9 cellular contexts compared by ENCODE assay signal in the genomic region with DNA sequence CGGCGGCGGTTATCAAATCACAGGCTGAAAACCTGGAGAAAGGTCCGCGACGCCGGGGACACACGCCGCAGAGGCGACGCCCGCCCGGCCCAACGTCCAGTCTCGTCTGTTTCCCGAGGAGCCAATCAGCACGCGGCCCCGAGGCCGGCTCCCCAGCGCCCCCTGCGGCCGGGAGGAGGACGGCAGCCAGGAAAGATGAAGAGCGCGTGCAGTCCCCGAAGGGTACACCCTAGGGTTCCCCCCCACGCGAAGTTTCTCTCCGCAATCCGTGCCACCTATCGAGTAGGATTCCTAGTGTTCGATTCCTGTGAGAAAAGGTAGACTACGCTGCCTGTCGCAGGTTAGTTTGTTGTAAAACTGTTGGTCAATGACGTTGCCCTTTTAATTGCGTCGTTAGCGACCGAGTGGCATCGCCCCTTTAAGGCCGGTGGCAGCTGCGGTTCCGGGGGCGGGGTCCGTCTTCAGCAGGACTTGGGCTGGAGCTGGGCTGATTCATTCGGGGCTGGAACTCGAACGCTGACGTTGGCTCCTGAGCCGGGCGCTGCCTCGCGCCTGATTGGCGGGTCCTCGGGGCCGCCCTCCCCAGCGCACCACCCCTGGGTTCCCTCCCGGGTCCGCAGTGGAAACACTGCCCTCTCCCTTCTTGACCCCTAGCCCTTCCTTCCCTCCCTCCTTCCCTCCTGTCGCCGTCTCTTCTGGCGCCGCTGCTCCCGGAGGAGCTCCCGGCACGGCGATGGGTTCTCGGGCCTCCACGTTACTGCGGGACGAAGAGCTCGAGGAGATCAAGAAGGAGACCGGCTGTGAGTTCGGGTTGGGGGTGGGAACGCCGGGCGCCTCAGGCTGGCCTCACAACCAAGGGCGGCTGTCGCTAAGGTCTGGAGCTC. TPM values are rescaled to one million over a fixed set of nuclear protein-coding genes. Genes with fewer than 3 reads are reported as not detected.
DNase-seq lines count a peak whose midpoint lies in the region; ATAC-seq, FAIRE-seq and TF ChIP-seq lines count a peak whose summit lies in the region.
"Had no signal": no experiment of that assay in that cellular context is flagged by ENCODE, and none has a peak within 500 bp of the region (broad histone marks: within the 10 kb centered on the region; RNA-seq: fewer than 3 reads in every experiment).

A gene (plus strand): TSS at position 619 of the 884 bp plus-strand sequence. CDS start 115 bp downstream, at position 734.
A gene with protein sequence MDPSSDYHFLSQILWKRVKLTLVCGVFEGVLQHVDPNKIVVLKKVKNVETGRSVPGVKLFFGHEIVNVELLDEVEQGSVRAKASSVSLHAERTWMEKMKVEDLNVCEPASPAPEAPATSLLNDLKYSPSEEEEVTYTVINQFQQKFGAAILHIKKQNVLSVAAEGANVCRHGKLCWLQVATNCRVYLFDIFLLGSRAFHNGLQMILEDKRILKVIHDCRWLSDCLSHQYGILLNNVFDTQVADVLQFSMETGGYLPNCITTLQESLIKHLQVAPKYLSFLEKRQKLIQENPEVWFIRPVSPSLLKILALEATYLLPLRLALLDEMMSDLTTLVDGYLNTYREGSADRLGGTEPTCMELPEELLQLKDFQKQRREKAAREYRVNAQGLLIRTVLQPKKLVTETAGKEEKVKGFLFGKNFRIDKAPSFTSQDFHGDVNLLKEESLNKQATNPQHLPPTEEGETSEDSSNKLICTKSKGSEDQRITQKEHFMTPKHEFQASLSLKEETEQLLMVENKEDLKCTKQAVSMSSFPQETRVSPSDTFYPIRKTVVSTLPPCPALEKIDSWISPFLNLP (minus strand): TSS at position 108 of the 884 bp plus-strand sequence. CDS start 4,182 bp downstream, outside the sequence.

- H3K27me3 ChIP-seq in WERI-Rb-1 (ENCODE audit: insufficient read depth, low read depth, severe bottlenecking) (no peaks in the 10 kb centered on the region), bronchial epithelial cell (ENCODE audit: control insufficient read depth, insufficient read depth, low read length) (no peaks in the 10 kb centered on the region)

- H3K4me3 ChIP-seq in WERI-Rb-1 (ENCODE audit: low read depth, low read length) (peak within 1 kb of the TSS; percentile 95), bronchial epithelial cell (ENCODE audit: low read depth, low read length) (peak within 1 kb of the TSS; percentile 94), skin epidermis (peak within 1 kb of the TSS; percentile 61 to 93 (median 82))

- peak; percentile 70 for FAIRE-seq in bronchial epithelial cell (lab: Jason Lieb, UNC)

- no peaks in the 10 kb centered on the region for H3K36me3 ChIP-seq in WERI-Rb-1
- H3K36me3 ChIP-seq in bronchial epithelial cell (ENCODE audit: control insufficient read depth, insufficient read depth, low read length), result no peaks in the 10 kb centered on the region

- DNase-seq in AG08396 (ENCODE audit: low spot score) (peak; percentile 96), NCI-H2196 treated with DMSO at 0.1 percent for 48 hours (lab: John Stamatoyannopoulos, UW; ENCODE audit: unreplicated experiment) (peak; percentile 77), WERI-Rb-1 (peak; percentile 98), bronchial epithelial cell (ENCODE audit: low read depth) (peak; percentile 94), iPS-NIHi11 (ENCODE audit: low spot score) (peak; percentile 99)

- H3K27ac ChIP-seq in WERI-Rb-1 (peak within 1 kb of the TSS; percentile 84), skin epidermis (peak within 1 kb of the TSS; percentile 64 to 97 (median 91))

- peak; percentile 95 for ATAC-seq in GM18907 (IDR thresholded peaks at IDR 0.05; ENCODE audit: unreplicated experiment)
- peak; percentile 88 for ATAC-seq in HG03139 (IDR thresholded peaks at IDR 0.05; ENCODE audit: unreplicated experiment)

- H3K9me3 ChIP-seq in WERI-Rb-1 (ENCODE audit: severe bottlenecking), result peaks cover 3% of the 10 kb centered on the region

- TF ChIP-seq CTCF in WERI-Rb-1 (IDR thresholded peaks at IDR 0.05; ENCODE audit: low read depth, low read length), result peak; percentile 93
- TF ChIP-seq CTCF in bronchial epithelial cell (IDR thresholded peaks at IDR 0.05; ENCODE audit: insufficient read depth, low read length, severe bottlenecking), result peak; percentile 99

RNA-seq across cellular contexts. Expression of the first gene that starts in this region (rescaled TPM):
- total RNA-seq in bronchial epithelial cell, result 63.6 and 75.8 TPM in 2 replicates

RNA-seq across cellular contexts. Expression of the second gene that starts in this region (rescaled TPM):
- total RNA-seq in bronchial epithelial cell, result under 0.01 and 0.13 TPM in 2 replicates
- total RNA-seq: T-helper 2 cell treated with Interferon-gamma antibody and Interleukin-4, amounts not matched to agents 100 ng/mL and 5 ng/mL, for 36 hours had no signal

Comparison
In these comparisons a context has a peak if more than half of its experiments do, and no peak if none do; other contexts are left out.
1. Peak in every context shown above with its lines: DNase-seq, ATAC-seq, H3K4me3 ChIP-seq and H3K27ac ChIP-seq.